Comparison of ENCODE assay signal across 18 cellular contexts in genomic region chr1:25780318-25781129, GRCh38. TPM values are rescaled to one million over a fixed set of nuclear protein-coding genes. Genes with fewer than 3 reads are reported as not detected.
DNase-seq lines count a peak whose midpoint lies in the region; ATAC-seq and TF ChIP-seq lines count a peak whose summit lies in the region.
"Had no signal": no experiment of that assay in that cellular context is flagged by ENCODE, and none has a peak within 500 bp of the region (broad histone marks: within the 10 kb centered on the region; RNA-seq: fewer than 3 reads in every experiment).

No MANE protein-coding gene starts in this region.

- no peaks in the 10 kb centered on the region for H3K9me3 Mint-ChIP-seq in MCF 10A (ENCODE audit: unreplicated experiment)

- TF ChIP-seq CTCF in MCF 10A (IDR thresholded peaks at IDR 0.05; ENCODE audit: unreplicated experiment) (no peak), breast epithelium (IDR thresholded peaks at IDR 0.05) (no peak), dorsolateral prefrontal cortex (IDR thresholded peaks at IDR 0.05 in 54 of 56, conservative IDR thresholded peaks at IDR 0.05 in 2 of 56; ENCODE audit: low read depth in 1 of 56, partially characterized antibody in 56 of 56) (no peak)

- ATAC-seq in GM19351 (IDR thresholded peaks at IDR 0.05; ENCODE audit: unreplicated experiment): no peak
- ATAC-seq: GM12878, heart right ventricle had no signal

- H3K4me3 Mint-ChIP-seq in MCF 10A (ENCODE audit: unreplicated experiment): no peak overlapping the region

- no peaks in the 10 kb centered on the region for H3K4me1 Mint-ChIP-seq in MCF 10A (ENCODE audit: insufficient read depth, unreplicated experiment)

- H3K4me3 ChIP-seq in breast epithelium (no peak overlapping the region), dorsolateral prefrontal cortex (no peak overlapping the region)
- no peak overlapping the region for H3K4me3 ChIP-seq in effector memory CD4-positive, alpha-beta T cell (ENCODE audit: insufficient read depth, low read depth, low read length, poor library complexity, severe bottlenecking)
- H3K4me3 ChIP-seq: GM12878, heart right ventricle, upper lobe of left lung had no signal

- no peaks in the 10 kb centered on the region for H3K9me3 ChIP-seq in breast epithelium
- H3K9me3 ChIP-seq in effector memory CD4-positive, alpha-beta T cell (ENCODE audit: control insufficient read depth, low read length): no peaks in the 10 kb centered on the region
- H3K9me3 ChIP-seq: heart right ventricle, upper lobe of left lung had no signal

- POLR2A ChIA-PET in MCF 10A (lab: Yijun Ruan, JAX): no interaction called here

- no peak overlapping the region for H3K27ac Mint-ChIP-seq in MCF 10A (ENCODE audit: low read depth, unreplicated experiment)

- CTCF ChIA-PET in MCF 10A (lab: Yijun Ruan, JAX): interaction anchor here (0.9 kb wide), 1 partner anchor 276 kb away, joined by 4 read pairs; no protein-coding TSS in a partner anchor

- H3K27me3 Mint-ChIP-seq in MCF 10A (ENCODE audit: insufficient read depth, unreplicated experiment): no peaks in the 10 kb centered on the region

- intact Hi-C loops in MCF 10A (cut with micrococcal nuclease): no loop called here
- intact Hi-C loops in breast epithelium (cut with DNase I; ENCODE audit: low total_unique reads): no loop called here
- intact Hi-C loops in dorsolateral prefrontal cortex (cut with DNase I): no loop called here

- peaks cover 0 to 3% of the 10 kb centered on the region in 2 donors for H3K4me1 ChIP-seq in breast epithelium
- H3K4me1 ChIP-seq in effector memory CD4-positive, alpha-beta T cell (ENCODE audit: control insufficient read depth, insufficient read depth, low read length, poor library complexity, severe bottlenecking): peaks cover 8% of the 10 kb centered on the region

- BruUV-seq in MCF 10A (replicated peaks; lab: Mats Ljungman, UMichigan): no TSS peak

- DNase-seq in MCF 10A (ENCODE audit: unreplicated experiment) (peak; percentile 49), breast epithelium (ENCODE audit: low spot score in 2 of 2) (no peak), SK-N-DZ (ENCODE audit: low spot score) (peak; percentile 50), iPS-NIHi11 (ENCODE audit: low spot score) (peak; percentile 60), pons (ENCODE audit: low spot score) (no peak), dorsolateral prefrontal cortex (no peak)
- no peak for DNase-seq in effector memory CD4-positive, alpha-beta T cell
- DNase-seq: activated CD4-positive, alpha-beta T cell treated with anti-CD3 and anti-CD28 coated beads for 1 hour; activated T-cell treated with anti-CD3 and anti-CD28 coated beads, Interleukin-2, amount 50 U/mL, for 1 hour; amygdala; DMS53; effector CD8-positive, alpha-beta T cell; heart right ventricle; mammary epithelial cell; occipital lobe; upper lobe of left lung had no signal

- no peaks in the 10 kb centered on the region for H3K36me3 Mint-ChIP-seq in MCF 10A (ENCODE audit: insufficient read depth, unreplicated experiment)

- H3K27me3 ChIP-seq in breast epithelium (no peaks in the 10 kb centered on the region), dorsolateral prefrontal cortex (no peaks in the 10 kb centered on the region)
- H3K27me3 ChIP-seq in effector memory CD4-positive, alpha-beta T cell (replicated peaks; ENCODE audit: control insufficient read depth, insufficient read depth, low read length, poor library complexity, severe bottlenecking): no peaks in the 10 kb centered on the region
- H3K27me3 ChIP-seq: heart right ventricle, upper lobe of left lung had no signal

- H3K27ac ChIP-seq in breast epithelium (peak overlapping the region in 1 of 2 donors; percentile 45), dorsolateral prefrontal cortex (peak overlapping the region in 2 of 59 donors; percentile 1 to 6)
- no peak overlapping the region for H3K27ac ChIP-seq in effector memory CD4-positive, alpha-beta T cell (ENCODE audit: insufficient read depth, low read length, poor library complexity, severe bottlenecking)
- H3K27ac ChIP-seq: heart right ventricle, upper lobe of left lung had no signal

- H3K36me3 ChIP-seq in breast epithelium: no peaks in the 10 kb centered on the region
- H3K36me3 ChIP-seq in effector memory CD4-positive, alpha-beta T cell (ENCODE audit: control insufficient read depth, insufficient read depth, low read length): peaks cover 48% of the 10 kb centered on the region

- TF ChIP-seq POLR2A in breast epithelium (IDR thresholded peaks at IDR 0.05): no peak

RNA-seq across cellular contexts. Expression of gene SELENON, which starts 19.5 kb away (rescaled TPM):
- total RNA-seq in MCF 10A (2022) (21.8 and 25.5 TPM in 2 replicates), breast epithelium (10 to 100 TPM; 16.6 to 39.0 (median 22.1) TPM), dorsolateral prefrontal cortex (100 to 1,000 TPM in 1 of 120 experiments, 10 to 100 TPM in 119; 34.0 to 117 (median 46.6) TPM)
- 25.5 and 29.9 TPM in 2 replicates for polyA plus RNA-seq in SK-N-DZ (2014; cell fraction: cytosol; rRNA removed)
- 13.7 and 16.4 TPM in 2 replicates for polyA plus RNA-seq in SK-N-DZ (2014; cell fraction: nucleus; rRNA removed)

RNA-seq across cellular contexts. Expression of gene MTFR1L, which starts 39.2 kb away (rescaled TPM):
- total RNA-seq in MCF 10A (2022) (39.3 and 42.2 TPM in 2 replicates), breast epithelium (10 to 100 TPM; 71.6 to 79.2 (median 75.4) TPM), dorsolateral prefrontal cortex (100 to 1,000 TPM in 32 of 120 experiments, 10 to 100 TPM in 88; 66.5 to 116 (median 93.9) TPM)
- polyA plus RNA-seq in SK-N-DZ (2014; cell fraction: cytosol; rRNA removed): 41.3 and 45.7 TPM in 2 replicates
- polyA plus RNA-seq in SK-N-DZ (2014; cell fraction: nucleus; rRNA removed): 53.0 and 70.9 TPM in 2 replicates

Comparison
In these comparisons a context has a peak if more than half of its experiments do, and no peak if none do; other contexts are left out.
1. DNase-seq: peak in MCF 10A (single experiment), SK-N-DZ (single experiment) and iPS-NIHi11 (single experiment); none in breast epithelium (0 of 2), effector memory CD4-positive, alpha-beta T cell (0 of 3), pons (single experiment) and dorsolateral prefrontal cortex (0 of 10).